7 cellular contexts compared by ENCODE assay signal in genomic region chr20:24812356-24812755, GRCh38.
"Had no signal": no experiment of that assay in that cellular context is flagged by ENCODE, and none has a peak within 500 bp of the region (broad histone marks: within the 10 kb centered on the region; RNA-seq: fewer than 3 reads in every experiment).

No MANE protein-coding gene starts in this region.

- H3K4me3 Mint-ChIP-seq: GM23338, H9, IgD-negative memory B cell had no signal

- ATAC-seq: GM23338, HepG2 had no signal

- H3K27ac Mint-ChIP-seq: H9 had no signal

- DNase-seq: H9, HCEC 1CT, KBM-7 had no signal

- H3K27ac ChIP-seq: HL-60 had no signal

- H3K4me1 Mint-ChIP-seq: GM23338, H9 had no signal

- H3K36me3 Mint-ChIP-seq: IgD-negative memory B cell had no signal

- H3K4me3 ChIP-seq: GM23338 had no signal
